In the genomic region with DNA sequence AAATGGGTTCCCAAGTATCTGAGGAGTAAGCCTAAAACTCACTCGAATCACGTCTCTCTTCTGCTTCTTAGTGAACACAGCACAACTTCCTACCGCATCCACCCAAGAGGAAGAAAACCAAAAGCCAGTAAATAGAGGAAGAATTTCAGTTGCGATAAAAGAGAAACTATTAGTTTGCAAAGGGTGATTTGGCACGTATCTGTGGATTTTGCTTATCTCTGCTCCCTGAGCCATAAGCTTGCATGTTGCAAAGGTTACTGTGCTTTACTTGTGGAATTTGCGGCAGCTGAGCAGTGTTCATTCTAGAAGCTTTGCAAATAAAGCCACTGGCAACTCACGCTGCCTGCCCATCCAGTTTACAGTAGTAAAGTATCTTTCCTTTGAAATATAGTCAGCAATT, we compare ENCODE assay signal across 13 cellular contexts.
A peak's percentile ranks its signal among the peaks of the same experiment; 100 is the strongest.
DNase-seq lines count a peak whose midpoint lies in the region; ATAC-seq and TF ChIP-seq lines count a peak whose summit lies in the region.
"Had no signal": no experiment of that assay in that cellular context is flagged by ENCODE, and none has a peak within 500 bp of the region (broad histone marks: within the 10 kb centered on the region; RNA-seq: fewer than 3 reads in every experiment).

No MANE protein-coding gene starts in this region.

- no peaks in the 10 kb centered on the region for H3K79me2 ChIP-seq in OCI-LY7 (ENCODE audit: insufficient read depth, low read depth, low read length)

- no peaks in the 10 kb centered on the region for H3K27me3 Mint-ChIP-seq in immature natural killer cell (ENCODE audit: low read depth in 3 of 3)

- ATAC-seq in GM21390 (IDR thresholded peaks at IDR 0.05; ENCODE audit: unreplicated experiment): peak; percentile 48
- no peak for ATAC-seq in GM18520 (IDR thresholded peaks at IDR 0.05; ENCODE audit: unreplicated experiment)
- ATAC-seq in GM18858 (IDR thresholded peaks at IDR 0.05; ENCODE audit: unreplicated experiment): no peak

- TF ChIP-seq CTCF in OCI-LY7 (conservative IDR thresholded peaks at IDR 0.05; ENCODE audit: low read length): no peak

- CTCF ChIA-PET in OCI-LY7 (lab: Charles Lee; ENCODE audit: unreplicated experiment): no interaction called here

- H3K4me3 ChIP-seq in OCI-LY7 (ENCODE audit: low read depth, low read length, poor library complexity, severe bottlenecking) (no peak overlapping the region), skeletal muscle tissue (ENCODE audit: low read length in 3 of 3) (no peak overlapping the region)

- H3K9me3 ChIP-seq in OCI-LY7 (ENCODE audit: low read length) (no peaks in the 10 kb centered on the region), skeletal muscle tissue (ENCODE audit: control insufficient read depth in 3 of 3, low read length in 3 of 3) (no peaks in the 10 kb centered on the region)

- H4K20me1 ChIP-seq in OCI-LY7 (ENCODE audit: insufficient read depth, low read length): no peaks in the 10 kb centered on the region

- H3K27ac ChIP-seq in OCI-LY7 (ENCODE audit: low read depth, low read length, poor library complexity, severe bottlenecking): no peak overlapping the region
- peak overlapping the region; percentile 42 for H3K27ac ChIP-seq in skeletal muscle tissue (ENCODE audit: low read depth, low read length)

- H3K4me1 ChIP-seq in OCI-LY7 (ENCODE audit: insufficient read depth, low read length, poor library complexity, severe bottlenecking) (no peaks in the 10 kb centered on the region), skeletal muscle tissue (ENCODE audit: control insufficient read depth in 3 of 3, insufficient read depth in 3 of 3, low read length in 3 of 3) (peaks cover 0 to 4% (median 2%) of the 10 kb centered on the region in 3 donors)

- peak overlapping the region in 4 of 5 donors; percentile 26 to 58 (median 44) for H3K4me3 Mint-ChIP-seq in immature natural killer cell
- H3K4me3 Mint-ChIP-seq: mesothelial cell of epicardium had no signal

- H3K27ac Mint-ChIP-seq in immature natural killer cell: peak overlapping the region in 3 of 6 donors; percentile 55 to 69 (median 56)
- H3K27ac Mint-ChIP-seq: mesothelial cell of epicardium had no signal

- H3K9me2 ChIP-seq in OCI-LY7 (ENCODE audit: insufficient read depth, low read length): no peaks in the 10 kb centered on the region

- H3K9ac ChIP-seq in skeletal muscle tissue (ENCODE audit: low read depth in 1 of 3, low read length in 3 of 3): no peak overlapping the region

- H3K9me3 Mint-ChIP-seq in immature natural killer cell: no peaks in the 10 kb centered on the region
- H3K9me3 Mint-ChIP-seq: mesothelial cell of epicardium had no signal

- peaks cover 39 to 48% of the 10 kb centered on the region in 2 donors for H3K4me1 Mint-ChIP-seq in immature natural killer cell

- no peak overlapping the region for H3K4me2 ChIP-seq in OCI-LY7 (ENCODE audit: low read length)

- intact Hi-C loops in OCI-LY7 (cut with micrococcal nuclease; ENCODE audit: unreplicated experiment): no loop called here

- H3K36me3 Mint-ChIP-seq in immature natural killer cell: peaks cover 0 to 4% (median 0%) of the 10 kb centered on the region in 3 donors
- H3K36me3 Mint-ChIP-seq: mesothelial cell of epicardium had no signal

- DNase-seq in OCI-LY7 (ENCODE audit: low spot score) (no peak), immature natural killer cell (no peak), OCI-M2 (lab: John Stamatoyannopoulos, UW; ENCODE audit: unreplicated experiment) (no peak)
- no peak for DNase-seq in activated CD4-positive, alpha-beta T cell treated with anti-CD3 and anti-CD28 coated beads for 4 hours
- DNase-seq: amniotic stem cell, hippocampal formation, NCI-H1105, NCI-H526 treated with DMSO at 0.1 percent for 48 hours had no signal

- POLR2A ChIA-PET in OCI-LY7 (lab: Charles Lee): interaction anchor here (0.6 to 2.0 kb wide), 2 partner anchors 10 to 1533 kb away, joined by 3 to 11 read pairs; no protein-coding TSS in a partner anchor

- peak overlapping the region; percentile 53 for H2AFZ ChIP-seq in OCI-LY7 (ENCODE audit: low read length)

- no peaks in the 10 kb centered on the region for H3K27me3 ChIP-seq in skeletal muscle tissue (ENCODE audit: control insufficient read depth in 3 of 3, insufficient read depth in 3 of 3, low read length in 3 of 3)

- no peaks in the 10 kb centered on the region for H3K36me3 ChIP-seq in OCI-LY7 (ENCODE audit: insufficient read depth, low read length)
- no peaks in the 10 kb centered on the region for H3K36me3 ChIP-seq in skeletal muscle tissue (ENCODE audit: control insufficient read depth in 3 of 3, insufficient read depth in 3 of 3, low read length in 3 of 3)

- no TSS peak for BruUV-seq in OCI-LY7 (replicated peaks; lab: Mats Ljungman, UMichigan)
